17 cellular contexts compared by ENCODE assay signal in genomic region chr6:10991115-10991514, GRCh38. TPM values are rescaled to one million over a fixed set of nuclear protein-coding genes. Genes with fewer than 3 reads are reported as not detected.
DNase-seq lines count a peak whose midpoint lies in the region; FAIRE-seq and TF ChIP-seq lines count a peak whose summit lies in the region.
"Had no signal": no experiment of that assay in that cellular context is flagged by ENCODE, and none has a peak within 500 bp of the region (broad histone marks: within the 10 kb centered on the region; RNA-seq: fewer than 3 reads in every experiment).

No MANE protein-coding gene starts in this region.

- H3K27me3 ChIP-seq in smooth muscle cell (ENCODE audit: low read depth): no peaks in the 10 kb centered on the region
- H3K27me3 ChIP-seq: BE2C had no signal

- H3K27ac ChIP-seq in smooth muscle cell (ENCODE audit: low read depth): no peak overlapping the region

- no peak overlapping the region for H2AFZ ChIP-seq in smooth muscle cell (ENCODE audit: low read depth)

- H3K36me3 ChIP-seq in smooth muscle cell (ENCODE audit: low read depth): peaks cover 6% of the 10 kb centered on the region
- H3K36me3 ChIP-seq: BE2C had no signal

- H3K4me3 ChIP-seq in smooth muscle cell: no peak overlapping the region
- H3K4me3 ChIP-seq: GM12878 had no signal

- no peaks in the 10 kb centered on the region for H4K20me1 ChIP-seq in smooth muscle cell (ENCODE audit: low read depth)

- 89% methylated on average over 2 of the region's 2 CpGs for WGBS in smooth muscle cell (ENCODE audit: low lambda C conversion rate)

- DNase-seq in D721Med (ENCODE audit: insufficient read length, low spot score): no peak
- DNase-seq in NCI-H82 treated with DMSO at 0.1 percent for 48 hours (lab: John Stamatoyannopoulos, UW; ENCODE audit: unreplicated experiment): peak; percentile 31
- peak; percentile 27 for DNase-seq in globus pallidus (ENCODE audit: low spot score)
- peak; percentile 68 for DNase-seq in pons (ENCODE audit: low spot score)
- no peak for DNase-seq in activated CD4-positive, CD25-positive, alpha-beta regulatory T cell treated with anti-CD3 and anti-CD28 coated beads, Interleukin-2, amount 50 U/mL, for 72 hours
- DNase-seq in smooth muscle cell (lab: John Stamatoyannopoulos, UW; ENCODE audit: unreplicated experiment): no peak
- DNase-seq in DMS153 (lab: John Stamatoyannopoulos, UW): no peak
- DNase-seq: BE2C; CD8-positive, alpha-beta T cell; COR-L47; GOT3; H9; KBM-7 had no signal

- H3K4me1 ChIP-seq in smooth muscle cell (ENCODE audit: low read depth): no peaks in the 10 kb centered on the region
- H3K4me1 ChIP-seq: BE2C had no signal

- H3K4me2 ChIP-seq in smooth muscle cell: no peak overlapping the region

- H3K79me2 ChIP-seq in smooth muscle cell (ENCODE audit: low read depth): no peaks in the 10 kb centered on the region

- peak; percentile 21 for FAIRE-seq in D721Med (lab: Jason Lieb, UNC)
- FAIRE-seq: A204.1, GM12878, GM18507 had no signal

- H3K9ac ChIP-seq in smooth muscle cell (ENCODE audit: low read depth): no peak overlapping the region

- no peaks in the 10 kb centered on the region for H3F3A ChIP-seq in smooth muscle cell (ENCODE audit: low read depth)

- TF ChIP-seq CTCF in D721Med (IDR thresholded peaks at IDR 0.05; ENCODE audit: insufficient read depth, missing control alignments) (no peak), smooth muscle cell (IDR thresholded peaks at IDR 0.05; ENCODE audit: borderline replicate concordance, insufficient read depth, poor library complexity, severe bottlenecking) (no peak)

- no peaks in the 10 kb centered on the region for H3K9me3 ChIP-seq in smooth muscle cell (replicated peaks; ENCODE audit: low read depth)
- H3K9me3 ChIP-seq: BE2C had no signal

RNA-seq across cellular contexts. Expression of gene ELOVL2, which starts 53.0 kb away (rescaled TPM):
- total RNA-seq in smooth muscle cell: 28.9 and 31.4 TPM in 2 replicates
- 13.4 and 15.9 TPM in 2 replicates for polyA plus RNA-seq in smooth muscle cell
- total RNA-seq: CD8-positive, alpha-beta T cell; GM12878 had no signal
- polyA plus RNA-seq: CD14-positive monocyte had no signal

Comparison
In these comparisons a context has a peak if more than half of its experiments do, and no peak if none do; other contexts are left out.
1. DNase-seq: peak in NCI-H82 treated with DMSO at 0.1 percent for 48 hours (single experiment), globus pallidus (single experiment) and pons (single experiment); none in D721Med (single experiment), activated CD4-positive, CD25-positive, alpha-beta regulatory T cell treated with anti-CD3 and anti-CD28 coated beads, Interleukin-2, amount 50 U/mL, for 72 hours (single experiment), smooth muscle cell (single experiment) and DMS153 (single experiment).